ENCODE assay signal across 8 cellular contexts in the genomic region with DNA sequence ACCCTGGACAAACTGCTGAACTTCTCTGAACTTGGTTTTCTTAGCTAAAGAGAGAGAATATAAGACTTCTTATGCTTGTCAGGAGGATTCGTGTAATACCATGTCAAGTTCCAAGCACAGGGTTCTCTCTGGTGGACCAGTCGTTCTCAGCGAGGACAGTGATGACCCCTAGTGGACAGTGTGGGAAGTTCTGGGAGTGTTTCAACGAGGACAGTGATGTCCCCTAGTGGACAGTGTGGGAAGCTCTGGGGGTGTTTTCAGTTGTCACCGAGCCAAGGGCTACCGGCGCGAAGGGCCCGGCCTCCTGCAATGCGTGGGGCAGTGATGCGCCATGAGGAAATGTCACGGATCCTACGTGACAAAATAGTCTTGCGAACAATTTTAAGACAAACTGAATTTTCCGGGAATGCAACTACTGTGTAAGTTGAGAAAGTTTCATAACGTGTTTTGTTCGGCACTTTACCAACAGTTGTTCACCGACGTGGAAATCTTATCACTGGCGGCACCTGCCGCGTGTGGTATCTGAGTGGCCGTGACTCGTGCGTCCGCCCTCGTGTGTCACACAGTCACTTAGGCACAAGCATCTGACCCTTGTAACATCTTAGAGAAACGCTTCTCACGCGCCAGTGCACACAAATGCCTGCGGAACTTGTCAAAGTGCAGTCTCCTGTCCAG. TPM values are rescaled to one million over a fixed set of nuclear protein-coding genes. Genes with fewer than 3 reads are reported as not detected.
DNase-seq lines count a peak whose midpoint lies in the region; ATAC-seq and TF ChIP-seq lines count a peak whose summit lies in the region.

No MANE protein-coding gene starts in this region.

- in situ Hi-C loops in KBM-7 (cut with MboI; ENCODE audit: low pct_unique_long_range_greater_than_20kb, low sequenced_read_pairs) = no loop called here

- DNase-seq in DMS153 treated with DMSO at 0.1 percent for 48 hours (lab: John Stamatoyannopoulos, UW; ENCODE audit: unreplicated experiment) = peak; percentile 86
- peak; percentile 93 for DNase-seq in KBM-7
- DNase-seq in activated CD8-positive, alpha-beta memory T cell treated with anti-CD3 and anti-CD28 coated beads, Interleukin-2, amount 50 U/mL, for 4 hours = peak; percentile 87
- peak; percentile 45 for DNase-seq in epithelial cell of proximal tubule (ENCODE audit: low read depth)
- peak; percentile 85 for DNase-seq in naive B cell
- DNase-seq in stimulated activated CD8-positive, alpha-beta memory T cell treated with anti-CD3 and anti-CD28 coated beads, Interleukin-7, amount 100 ng/mL, for 48 hours (ENCODE audit: extremely low read depth in 1 of 2, low read depth in 1 of 2) = peak; percentile 58 to 82

- H3F3A ChIP-seq in OCI-LY1 (ENCODE audit: insufficient read depth, low read length) = no peaks in the 10 kb centered on the region

- no peaks in the 10 kb centered on the region for H3K36me3 ChIP-seq in OCI-LY1 (ENCODE audit: insufficient read depth, low read length)

- H4K20me1 ChIP-seq in OCI-LY1 (ENCODE audit: insufficient read depth, low read length) = no peaks in the 10 kb centered on the region

- no peaks in the 10 kb centered on the region; the same call in 1 of the 2 replicates for H3K27me3 ChIP-seq in OCI-LY1 (ENCODE audit: insufficient read depth, low read length)

- H3K27ac ChIP-seq in OCI-LY1 (ENCODE audit: low read depth, low read length, poor library complexity, severe bottlenecking) = no peak overlapping the region

- H3K9me3 ChIP-seq in OCI-LY1 (ENCODE audit: low read length) = no peaks in the 10 kb centered on the region

- H3K27ac Mint-ChIP-seq in naive B cell = peak overlapping the region in 3 of 6 donors; percentile 34 to 59 (median 42)

- H3K9ac ChIP-seq in OCI-LY1 (ENCODE audit: low read length) = no peak overlapping the region; the same call in 1 of the 2 replicates

- H3K27me3 Mint-ChIP-seq in naive B cell = peaks cover under 1 to 21% (median 14%) of the 10 kb centered on the region in 3 donors

- H3K4me1 ChIP-seq in OCI-LY1 (ENCODE audit: insufficient read depth, low read length, severe bottlenecking) = peaks cover 7% of the 10 kb centered on the region

- H3K9me2 ChIP-seq in OCI-LY1 (ENCODE audit: low read depth, low read length) = no peaks in the 10 kb centered on the region

- peak overlapping the region in 7 of 8 donors; percentile 12 to 77 (median 54) for H3K4me3 Mint-ChIP-seq in naive B cell

- ATAC-seq in GM21576 (IDR thresholded peaks at IDR 0.05; ENCODE audit: unreplicated experiment) (peak; percentile 88), naive B cell (ENCODE audit: low read depth in 2 of 2) (peak; percentile 73 to 95)

- no peaks in the 10 kb centered on the region for H3K36me3 Mint-ChIP-seq in naive B cell

- H3K4me3 ChIP-seq in OCI-LY1 (ENCODE audit: low read depth, low read length, poor library complexity, severe bottlenecking) = peak overlapping the region; percentile 22
- peak overlapping the region; percentile 40 for H3K4me3 ChIP-seq in epithelial cell of proximal tubule (ENCODE audit: low read depth, low read length)

- peak; percentile 100 for TF ChIP-seq CTCF in OCI-LY1 (IDR thresholded peaks at IDR 0.05; ENCODE audit: low read length)
- TF ChIP-seq CTCF in epithelial cell of proximal tubule (conservative IDR thresholded peaks at IDR 0.05; ENCODE audit: low read depth, low read length) = peak; percentile 100

- H3K9me3 Mint-ChIP-seq in naive B cell = no peaks in the 10 kb centered on the region

- no peak overlapping the region for H2AFZ ChIP-seq in OCI-LY1 (ENCODE audit: low read length)

- H3K4me2 ChIP-seq in OCI-LY1 (ENCODE audit: low read length) = peak overlapping the region; percentile 53

- peaks cover 9 to 13% (median 10%) of the 10 kb centered on the region in 3 donors for H3K4me1 Mint-ChIP-seq in naive B cell

- H3K79me2 ChIP-seq in OCI-LY1 (ENCODE audit: insufficient read depth, low read length) = no peaks in the 10 kb centered on the region

RNA-seq across cellular contexts. Expression of gene MUC4, which starts 39.3 kb away (rescaled TPM):
- total RNA-seq in epithelial cell of proximal tubule = 0.52 and 0.72 TPM in 2 replicates
- under 1 TPM in 5 of 6 donors, not detected in 1; 0.03 to 0.19 (median 0.07) TPM for polyA plus RNA-seq in naive B cell (ENCODE audit: low read depth in 6 of 6)

RNA-seq across cellular contexts. Expression of gene TNK2, which starts 57.4 kb away (rescaled TPM):
- 10.4 and 21.0 TPM in 2 replicates for total RNA-seq in epithelial cell of proximal tubule
- 1 to 10 TPM; 1.1 to 4.8 (median 2.3) TPM for polyA plus RNA-seq in naive B cell (ENCODE audit: low read depth in 6 of 6)
